ENCODE assay signal across 29 cellular contexts in genomic region chr9:32412440-32412839, GRCh38. TPM values are rescaled to one million over a fixed set of nuclear protein-coding genes. Genes with fewer than 3 reads are reported as not detected.
DNase-seq lines count a peak whose midpoint lies in the region; ATAC-seq, FAIRE-seq and TF ChIP-seq lines count a peak whose summit lies in the region.
"Had no signal": no experiment of that assay in that cellular context is flagged by ENCODE, and none has a peak within 500 bp of the region (broad histone marks: within the 10 kb centered on the region; RNA-seq: fewer than 3 reads in every experiment).

No MANE protein-coding gene starts in this region.

- BruUV-seq in HepG2 (replicated peaks; lab: Mats Ljungman, UMichigan) (no TSS peak), MCF 10A (replicated peaks; lab: Mats Ljungman, UMichigan) (no TSS peak)

- no peaks in the 10 kb centered on the region for H4K20me1 ChIP-seq in HepG2 (ENCODE audit: insufficient read depth, low read length)
- H4K20me1 ChIP-seq: BLaER1 had no signal

- no peak overlapping the region for H3K27ac Mint-ChIP-seq in MCF 10A (ENCODE audit: low read depth, unreplicated experiment)
- H3K27ac Mint-ChIP-seq: CD14-positive monocyte; CD4-positive, alpha-beta memory T cell; CD4-positive, CD25-positive, alpha-beta regulatory T cell; CD8-positive, alpha-beta memory T cell had no signal

- ATAC-seq in HepG2 (no peak), left lobe of liver (peak; percentile 28)
- ATAC-seq: A549, GM12878 had no signal

- H3K4me2 ChIP-seq in HepG2 (ENCODE audit: low read depth, low read length) = no peak overlapping the region
- H3K4me2 ChIP-seq: A549, BLaER1 had no signal

- H3K27me3 ChIP-seq in liver (ENCODE audit: control insufficient read depth in 4 of 4, insufficient read depth in 4 of 4, low read length in 3 of 4) (no peaks in the 10 kb centered on the region), HepG2 (ENCODE audit: control insufficient read depth in 1 of 2, insufficient read depth in 2 of 2, low read length in 2 of 2) (no peaks in the 10 kb centered on the region), adipocyte (replicated peaks; ENCODE audit: control insufficient read depth, insufficient read depth, low read length) (no peaks in the 10 kb centered on the region), subcutaneous abdominal adipose tissue (ENCODE audit: control insufficient read depth in 5 of 5, insufficient read depth in 4 of 5, low read length in 5 of 5) (no peaks in the 10 kb centered on the region)
- H3K27me3 ChIP-seq: BE2C, BLaER1 had no signal

- intact Hi-C loops in HepG2 (cut with micrococcal nuclease; ENCODE audit: unreplicated experiment) (no loop called here), MCF 10A (cut with micrococcal nuclease) (no loop called here)

- no peaks in the 10 kb centered on the region for H3K79me2 ChIP-seq in HepG2 (ENCODE audit: insufficient read depth, low read length)

- DNase-seq in HepG2 (ENCODE audit: low spot score) = no peak
- DNase-seq in adipocyte (ENCODE audit: low read depth) = no peak
- no peak for DNase-seq in left lobe of liver (ENCODE audit: low spot score)
- DNase-seq in activated naive CD4-positive, alpha-beta T cell treated with anti-CD3 and anti-CD28 coated beads, Interleukin-2, amount 50 U/mL, for 16 hours = no peak
- DNase-seq in HuH-7.5 (ENCODE audit: low spot score) = no peak
- DNase-seq in MCF 10A (ENCODE audit: unreplicated experiment) = no peak
- DNase-seq: ACHN; BE2C; C1 segment of cervical spinal cord; CD4-positive, alpha-beta memory T cell; CD4-positive, CD25-positive, alpha-beta regulatory T cell; CD8-positive, alpha-beta memory T cell; COR-L47; DMS 273 treated with DMSO at 0.1 percent for 48 hours; DMS153; DMS53; DMS79; DND-41; EL; GDM1 had no signal

- no peak overlapping the region for H3K4me3 Mint-ChIP-seq in MCF 10A (ENCODE audit: unreplicated experiment)
- H3K4me3 Mint-ChIP-seq: CD14-positive monocyte; CD4-positive, alpha-beta memory T cell; CD4-positive, CD25-positive, alpha-beta regulatory T cell; CD8-positive, alpha-beta memory T cell had no signal

- CTCF ChIA-PET in HepG2 (lab: Yijun Ruan, JAX; ENCODE audit: low intra/inter-chr PET ratio, low total read pairs) = no interaction called here
- CTCF ChIA-PET in MCF 10A (lab: Yijun Ruan, JAX) = interaction anchor here (0.6 to 1.4 kb wide), 5 partner anchors 10 to 330 kb away, joined by 3 to 5 read pairs (median 4); no protein-coding TSS in a partner anchor

- H3K36me3 Mint-ChIP-seq in MCF 10A (ENCODE audit: insufficient read depth, unreplicated experiment) = peaks cover 71% of the 10 kb centered on the region

- TF ChIP-seq RAD21 in liver (IDR thresholded peaks at IDR 0.05) (no peak), HepG2 (CRISPR knock-in tag; IDR thresholded peaks at IDR 0.05) (no peak)

- H3K4me3 ChIP-seq in liver (ENCODE audit: low read depth in 1 of 3, low read length in 3 of 3) (no peak overlapping the region), HepG2 (replicated peaks in 1 of 3; ENCODE audit: insufficient read depth in 1 of 3, low read depth in 2 of 3, low read length in 3 of 3) (no peak overlapping the region), adipocyte (ENCODE audit: low read length) (no peak overlapping the region), subcutaneous abdominal adipose tissue (ENCODE audit: low read depth in 1 of 5, low read length in 5 of 5) (no peak overlapping the region)
- H3K4me3 ChIP-seq: A549, BLaER1, GM12878 had no signal

- no peak overlapping the region for H2AFZ ChIP-seq in HepG2 (ENCODE audit: low read length)

- TF ChIP-seq POLR2A in HepG2 (IDR thresholded peaks at IDR 0.05; ENCODE audit: insufficient read depth in 1 of 2, low read depth in 2 of 2, low read length in 2 of 2) = no peak

- no peaks in the 10 kb centered on the region for H3K4me1 Mint-ChIP-seq in MCF 10A (ENCODE audit: insufficient read depth, unreplicated experiment)
- H3K4me1 Mint-ChIP-seq: CD14-positive monocyte; CD4-positive, alpha-beta memory T cell; CD4-positive, CD25-positive, alpha-beta regulatory T cell; CD8-positive, alpha-beta memory T cell had no signal

- H3K27me3 Mint-ChIP-seq in MCF 10A (ENCODE audit: insufficient read depth, unreplicated experiment) = no peaks in the 10 kb centered on the region
- H3K27me3 Mint-ChIP-seq: CD4-positive, alpha-beta memory T cell; CD4-positive, CD25-positive, alpha-beta regulatory T cell; CD8-positive, alpha-beta memory T cell had no signal

- H3K4me1 ChIP-seq in liver (ENCODE audit: control insufficient read depth in 4 of 4, insufficient read depth in 4 of 4, low read length in 3 of 4) = peaks cover 0 to 5% (median 0%) of the 10 kb centered on the region in 4 donors
- no peaks in the 10 kb centered on the region for H3K4me1 ChIP-seq in HepG2 (ENCODE audit: insufficient read depth, low read length)
- peaks cover 35% of the 10 kb centered on the region for H3K4me1 ChIP-seq in adipocyte (ENCODE audit: control insufficient read depth, insufficient read depth, low read length)
- H3K4me1 ChIP-seq in subcutaneous abdominal adipose tissue (ENCODE audit: control insufficient read depth in 5 of 5, insufficient read depth in 5 of 5, low read length in 5 of 5) = peaks cover 0 to 11% (median 8%) of the 10 kb centered on the region in 5 donors
- H3K4me1 ChIP-seq: A549, BE2C, BLaER1 had no signal

- H3K36me3 ChIP-seq in liver (ENCODE audit: control insufficient read depth in 4 of 4, insufficient read depth in 3 of 4, low read depth in 1 of 4, low read length in 3 of 4) (peaks cover 14 to 58% (median 35%) of the 10 kb centered on the region in 4 donors), HepG2 (replicated peaks in 1 of 2; ENCODE audit: control insufficient read depth in 1 of 2, insufficient read depth in 2 of 2, low read length in 2 of 2) (peaks cover 10 to 41% of the 10 kb centered on the region in 2 experiments), adipocyte (ENCODE audit: control insufficient read depth, insufficient read depth, low read length, severe bottlenecking) (peaks cover 87% of the 10 kb centered on the region), subcutaneous abdominal adipose tissue (ENCODE audit: control insufficient read depth in 5 of 5, insufficient read depth in 5 of 5, low read length in 5 of 5) (peaks cover 44 to 68% (median 58%) of the 10 kb centered on the region in 5 donors)
- H3K36me3 ChIP-seq: BE2C had no signal

- TF ChIP-seq EP300 in HepG2 (IDR thresholded peaks at IDR 0.05; ENCODE audit: low read depth in 2 of 2, low read length in 2 of 2) = no peak
- TF ChIP-seq EP300 in HepG2 (CRISPR knock-in tag; IDR thresholded peaks at IDR 0.05; ENCODE audit: borderline replicate concordance) = no peak

- no peak overlapping the region for H3K27ac ChIP-seq in liver (ENCODE audit: low read depth in 1 of 2, low read length in 2 of 2)
- H3K27ac ChIP-seq in HepG2 (ENCODE audit: extremely low read length, insufficient read depth, low read length) = no peak overlapping the region
- H3K27ac ChIP-seq in subcutaneous abdominal adipose tissue (ENCODE audit: low read depth, low read length) = peak overlapping the region; percentile 84
- H3K27ac ChIP-seq: 22Rv1, A549, BLaER1 had no signal

- TF ChIP-seq CTCF in liver (IDR thresholded peaks at IDR 0.05; ENCODE audit: low read depth, low read length, missing input control) (no peak), HepG2 (CRISPR knock-in tag; IDR thresholded peaks at IDR 0.05) (no peak), MCF 10A (IDR thresholded peaks at IDR 0.05; ENCODE audit: unreplicated experiment) (no peak)

- in situ Hi-C loops in HepG2 (cut with HindIII; ENCODE audit: extremely low pct_ligation_motif_present, low pct_unique_long_range_greater_than_20kb) = no loop called here

- H3K9me3 ChIP-seq in liver (ENCODE audit: control insufficient read depth in 4 of 4, low read length in 3 of 4) (no peaks in the 10 kb centered on the region), HepG2 (ENCODE audit: low read length) (no peaks in the 10 kb centered on the region), adipocyte (ENCODE audit: control insufficient read depth, low read length) (no peaks in the 10 kb centered on the region), subcutaneous abdominal adipose tissue (ENCODE audit: control insufficient read depth in 5 of 5, low read length in 5 of 5) (no peaks in the 10 kb centered on the region)
- H3K9me3 ChIP-seq: A549, BE2C, BLaER1 had no signal

- POLR2A ChIA-PET in HepG2 (lab: Yijun Ruan, JAX) = no interaction called here
- POLR2A ChIA-PET in MCF 10A (lab: Yijun Ruan, JAX) = interaction anchor here (1.2 kb wide), 1 partner anchor 27 kb away, joined by 4 read pairs; no protein-coding TSS in a partner anchor

- no peaks in the 10 kb centered on the region for H3K9me3 Mint-ChIP-seq in MCF 10A (ENCODE audit: unreplicated experiment)
- H3K9me3 Mint-ChIP-seq: CD4-positive, alpha-beta memory T cell; CD4-positive, CD25-positive, alpha-beta regulatory T cell; CD8-positive, alpha-beta memory T cell had no signal

- WGBS in liver = 79% methylated on average over 3 of the region's 3 CpGs
- 98% methylated on average over 3 of the region's 3 CpGs for WGBS in HepG2 (ENCODE audit: low lambda C conversion rate)

- FAIRE-seq in HepG2 (lab: Jason Lieb, UNC) = no peak
- FAIRE-seq: A549, GM12878, GM12892, GM18507 had no signal

- H3K9ac ChIP-seq in liver (ENCODE audit: low read depth in 1 of 2, low read length in 2 of 2) = no peak overlapping the region
- no peak overlapping the region for H3K9ac ChIP-seq in HepG2 (ENCODE audit: insufficient read depth, low read depth, low read length)
- peak overlapping the region; percentile 30 for H3K9ac ChIP-seq in adipocyte (ENCODE audit: low read length)
- H3K9ac ChIP-seq in subcutaneous abdominal adipose tissue (ENCODE audit: low read length in 5 of 5) = no peak overlapping the region
- H3K9ac ChIP-seq: BLaER1 had no signal

RNA-seq across cellular contexts. Expression of gene ACO1, which starts 28.0 kb away (rescaled TPM):
- total RNA-seq in liver (10 to 100 TPM; 41.3 to 78.5 TPM), HepG2 (2016; rRNA removed; fragmentation: Illumina TruSeq; extraction: Trizol) (48.2 and 68.9 TPM in 2 replicates), left lobe of liver (102 TPM), MCF 10A (2022) (28.6 and 31.4 TPM in 2 replicates)
- polyA plus RNA-seq in liver (10 to 100 TPM; 46.9 to 72.1 TPM), HepG2 (2011; rRNA removed) (18.2 and 20.1 TPM in 2 replicates)
- total RNA-seq in HepG2 (2016; cell fraction: cytosol; rRNA removed; fragmentation: Illumina TruSeq; extraction: Trizol; ENCODE audit: low read depth) = 2.2 and 2.8 TPM in 2 replicates
- total RNA-seq in HepG2 (2016; cell fraction: insoluble cytoplasmic fraction; rRNA removed; fragmentation: Illumina TruSeq; extraction: Trizol) = 47.4 and 67.6 TPM in 2 replicates
- total RNA-seq in HepG2 (2016; cell fraction: membrane; rRNA removed; fragmentation: Illumina TruSeq; extraction: Trizol) = 12.2 and 12.8 TPM in 2 replicates
- total RNA-seq in HepG2 (2016; cell fraction: nucleus; rRNA removed; fragmentation: Illumina TruSeq; extraction: Trizol) = 29.5 and 29.9 TPM in 2 replicates
- polyA plus RNA-seq in HepG2 (2011; cell fraction: cytosol; rRNA removed) = 16.7 and 19.7 TPM in 2 replicates
- polyA plus RNA-seq in HepG2 (2011; cell fraction: nucleus; rRNA removed) = 9.5 and 11.8 TPM in 2 replicates
- polyA plus RNA-seq in HepG2 (2012) = 16.9 and 21.1 TPM in 2 replicates
- polyA plus RNA-seq in HepG2 (2016; cell fraction: cytosol; fragmentation: Illumina TruSeq; extraction: Trizol; ENCODE audit: low read depth) = 1.9 and 2.4 TPM in 2 replicates
- polyA plus RNA-seq in HepG2 (2016; cell fraction: insoluble cytoplasmic fraction; fragmentation: Illumina TruSeq; extraction: Trizol; ENCODE audit: low read depth) = 48.7 and 51.7 TPM in 2 replicates
- polyA plus RNA-seq in HepG2 (2016; cell fraction: membrane; fragmentation: Illumina TruSeq; extraction: Trizol; ENCODE audit: low read depth) = 5.4 and 5.5 TPM in 2 replicates
- 19.4 and 21.0 TPM in 2 replicates for polyA plus RNA-seq in HepG2 (2016; cell fraction: nucleus; fragmentation: Illumina TruSeq; extraction: Trizol; ENCODE audit: insufficient read depth, low read depth)
- polyA minus RNA-seq in HepG2 (2011; rRNA and poly(A)+ RNA removed; ENCODE audit: low replicate concordance) = 33.7 and 43.0 TPM in 2 replicates
- polyA minus RNA-seq in HepG2 (2011; cell fraction: cytosol; rRNA and poly(A)+ RNA removed) = 21.6 and 23.6 TPM in 2 replicates
- polyA minus RNA-seq in HepG2 (2011; cell fraction: nucleus; rRNA and poly(A)+ RNA removed) = 26.0 and 30.2 TPM in 2 replicates
